Comparison of ENCODE assay signal across 8 cellular contexts in genomic region chr3:25665646-25666136, GRCh38. TPM values are rescaled to one million over a fixed set of nuclear protein-coding genes. Genes with fewer than 3 reads are reported as not detected.
A peak's percentile ranks its signal among the peaks of the same experiment; 100 is the strongest.
DNase-seq lines count a peak whose midpoint lies in the region; TF ChIP-seq lines count a peak whose summit lies in the region.

No MANE protein-coding gene starts in this region.

- no peak overlapping the region for H4K12ac ChIP-seq in trophoblast cell (ENCODE audit: low read depth, low read length)

- no peak overlapping the region for H3K23ac ChIP-seq in trophoblast cell (ENCODE audit: low read length)

- no peak overlapping the region for H2BK5ac ChIP-seq in trophoblast cell (ENCODE audit: low read depth, low read length, poor library complexity)

- H3K27me3 ChIP-seq in OCI-LY1 (ENCODE audit: insufficient read depth, low read length) (no peaks in the 10 kb centered on the region), endocrine pancreas (ENCODE audit: control insufficient read depth, insufficient read depth, low read length) (no peaks in the 10 kb centered on the region), trophoblast cell (ENCODE audit: insufficient read depth, low read length) (no peaks in the 10 kb centered on the region)

- no peaks in the 10 kb centered on the region for H4K20me1 ChIP-seq in OCI-LY1 (ENCODE audit: insufficient read depth, low read length)

- no peaks in the 10 kb centered on the region for H3K9me2 ChIP-seq in OCI-LY1 (ENCODE audit: low read depth, low read length)

- H3K18ac ChIP-seq in trophoblast cell (ENCODE audit: low read length), result no peak overlapping the region

- peaks cover 11% of the 10 kb centered on the region for H3K79me1 ChIP-seq in trophoblast cell (ENCODE audit: low read length)

- no peak overlapping the region for H2AK5ac ChIP-seq in trophoblast cell (ENCODE audit: low read length)

- H3K9ac ChIP-seq in ES-I3 (ENCODE audit: low read depth, low read length) (peak overlapping the region; percentile 94; the same call in 1 of the 2 replicates), OCI-LY1 (ENCODE audit: low read length) (peak overlapping the region; percentile 37), endocrine pancreas (ENCODE audit: control insufficient read depth, insufficient read depth, low read length) (no peak overlapping the region), trophoblast cell (ENCODE audit: low read length) (no peak overlapping the region)

- WGBS in trophoblast cell (ENCODE audit: extremely low coverage, insufficient coverage, insufficient read length), result no CpG with 5 or more reads among the region's 4 CpGs

- H2AFZ ChIP-seq in OCI-LY1 (ENCODE audit: low read length), result no peak overlapping the region
- peak overlapping the region; percentile 75 for H2AFZ ChIP-seq in trophoblast cell (ENCODE audit: insufficient read depth, low read length, poor library complexity)

- H3K9me3 ChIP-seq in ES-I3 (ENCODE audit: control insufficient read depth, insufficient read depth, low read length) (no peaks in the 10 kb centered on the region), OCI-LY1 (ENCODE audit: low read length) (no peaks in the 10 kb centered on the region), endocrine pancreas (ENCODE audit: control insufficient read depth, low read length) (no peaks in the 10 kb centered on the region), trophoblast cell (ENCODE audit: insufficient read depth, low read depth, low read length) (no peaks in the 10 kb centered on the region)

- H3K36me3 ChIP-seq in ES-I3 (ENCODE audit: insufficient read depth, low read length), result no peaks in the 10 kb centered on the region
- no peaks in the 10 kb centered on the region for H3K36me3 ChIP-seq in OCI-LY1 (ENCODE audit: insufficient read depth, low read length)
- H3K36me3 ChIP-seq in endocrine pancreas (ENCODE audit: control insufficient read depth, insufficient read depth, low read length), result no peaks in the 10 kb centered on the region
- no peaks in the 10 kb centered on the region for H3K36me3 ChIP-seq in trophoblast cell (ENCODE audit: control insufficient read depth in 1 of 2, insufficient read depth in 2 of 2, low read length in 2 of 2)

- H4K8ac ChIP-seq in trophoblast cell (ENCODE audit: low read depth, low read length), result no peak overlapping the region

- no peaks in the 10 kb centered on the region for H3F3A ChIP-seq in OCI-LY1 (ENCODE audit: insufficient read depth, low read length)

- peaks cover 30% of the 10 kb centered on the region for H3K79me2 ChIP-seq in OCI-LY1 (ENCODE audit: insufficient read depth, low read length)
- peaks cover 10% of the 10 kb centered on the region for H3K79me2 ChIP-seq in trophoblast cell (ENCODE audit: control insufficient read depth, insufficient read depth, low read length, poor library complexity)

- no peak overlapping the region for H2BK12ac ChIP-seq in trophoblast cell (ENCODE audit: low read length)

- H3K4me2 ChIP-seq in OCI-LY1 (ENCODE audit: low read length) (peak overlapping the region; percentile 77), trophoblast cell (ENCODE audit: low read length) (peak overlapping the region; percentile 73)

- no peak overlapping the region for H3K14ac ChIP-seq in trophoblast cell (ENCODE audit: low read length)

- H3K27ac ChIP-seq in OCI-LY1 (ENCODE audit: low read depth, low read length, poor library complexity, severe bottlenecking), result peak overlapping the region; percentile 90
- no peak overlapping the region for H3K27ac ChIP-seq in trophoblast cell (ENCODE audit: low read depth, low read length)

- H3K4ac ChIP-seq in trophoblast cell (ENCODE audit: low read depth, low read length), result no peak overlapping the region

- DNase-seq in trophoblast cell, result no peak
- no peak for DNase-seq in NCI-H2196 treated with DMSO at 0.1 percent for 48 hours (lab: John Stamatoyannopoulos, UW; ENCODE audit: unreplicated experiment)
- DNase-seq in stimulated activated CD4-positive, alpha-beta T cell treated with anti-CD3 and anti-CD28 coated beads, Interleukin-4, amount 100 ng/mL, for 1 hour, result no peak
- no peak for DNase-seq in mesenteric fat pad (ENCODE audit: low spot score)
- no peak for DNase-seq in COLO829 (ENCODE audit: low spot score)

- no peak overlapping the region for H4K91ac ChIP-seq in trophoblast cell (ENCODE audit: low read depth, low read length)

- H2BK120ac ChIP-seq in trophoblast cell (ENCODE audit: insufficient read depth, low read length, poor library complexity), result no peak overlapping the region

- H3K4me1 ChIP-seq in ES-I3 (ENCODE audit: insufficient read depth, low read length), result peaks cover 17% of the 10 kb centered on the region; the same call in 1 of the 2 replicates
- peaks cover 44% of the 10 kb centered on the region for H3K4me1 ChIP-seq in OCI-LY1 (ENCODE audit: insufficient read depth, low read length, severe bottlenecking)
- peaks cover 16% of the 10 kb centered on the region for H3K4me1 ChIP-seq in endocrine pancreas (ENCODE audit: control insufficient read depth, insufficient read depth, low read length)
- no peaks in the 10 kb centered on the region for H3K4me1 ChIP-seq in trophoblast cell (ENCODE audit: control insufficient read depth in 1 of 2, insufficient read depth in 2 of 2, low read length in 2 of 2)

- H3K4me3 ChIP-seq in OCI-LY1 (ENCODE audit: low read depth, low read length, poor library complexity, severe bottlenecking), result peak overlapping the region; percentile 78
- peak overlapping the region; percentile 65 for H3K4me3 ChIP-seq in endocrine pancreas (ENCODE audit: control insufficient read depth, insufficient read depth, low read length)
- H3K4me3 ChIP-seq in trophoblast cell (ENCODE audit: low read depth, low read length), result no peak overlapping the region

- TF ChIP-seq CTCF in OCI-LY1 (IDR thresholded peaks at IDR 0.05; ENCODE audit: low read length), result no peak

RNA-seq across cellular contexts. Expression of gene TOP2B, which starts 1.0 kb away (rescaled TPM):
- polyA plus RNA-seq in trophoblast cell (2013), result 68.0 and 72.2 TPM in 2 replicates
- 72.0 TPM for total RNA-seq in mesenteric fat pad

Comparison
In these comparisons a context has a peak if more than half of its experiments do, and no peak if none do; other contexts are left out.
1. H3K9ac ChIP-seq: peak in ES-I3 (single experiment) and OCI-LY1 (single experiment); none in endocrine pancreas (single experiment) and trophoblast cell (single experiment).